In genomic region chr2:227849906-227850305, GRCh38 we compare ENCODE assay signal across 20 cellular contexts. TPM values are rescaled to one million over a fixed set of nuclear protein-coding genes. Genes with fewer than 3 reads are reported as not detected.
A peak's percentile ranks its signal among the peaks of the same experiment; 100 is the strongest.
DNase-seq lines count a peak whose midpoint lies in the region; ATAC-seq and TF ChIP-seq lines count a peak whose summit lies in the region.
"Had no signal": no experiment of that assay in that cellular context is flagged by ENCODE, and none has a peak within 500 bp of the region (broad histone marks: within the 10 kb centered on the region; RNA-seq: fewer than 3 reads in every experiment).

No MANE protein-coding gene starts in this region.

- no peaks in the 10 kb centered on the region for H3K4me1 Mint-ChIP-seq in activated CD8-positive, alpha-beta T cell treated with anti-CD3 and anti-CD28 coated beads for 36 hours (ENCODE audit: low read depth)
- H3K4me1 Mint-ChIP-seq in activated CD8-positive, alpha-beta T cell treated with anti-CD3 and anti-CD28 coated beads, Interleukin-2, amount 10 ng/mL, durations not matched to agents 7 days and 5 days (ENCODE audit: low read depth) = no peaks in the 10 kb centered on the region
- H3K4me1 Mint-ChIP-seq in stimulated activated naive B cell treated with anti-CD40 and anti-IgM and Interleukin-4, amounts not matched to agents 10 μg/mL and 1 μg/mL and 100 μg/mL, for 72 hours = no peaks in the 10 kb centered on the region

- intact Hi-C loops in activated CD8-positive, alpha-beta T cell treated with anti-CD3 and anti-CD28 coated beads for 36 hours (cut with micrococcal nuclease) = no loop called here

- peak overlapping the region; percentile 7 for H3K4me3 Mint-ChIP-seq in activated CD8-positive, alpha-beta T cell treated with anti-CD3 and anti-CD28 coated beads for 36 hours
- no peak overlapping the region for H3K4me3 Mint-ChIP-seq in activated CD8-positive, alpha-beta T cell treated with anti-CD3 and anti-CD28 coated beads, Interleukin-2, amount 10 ng/mL, durations not matched to agents 7 days and 5 days
- H3K4me3 Mint-ChIP-seq in stimulated activated naive B cell treated with anti-CD40 and anti-IgM and Interleukin-4, amounts not matched to agents 10 μg/mL and 1 μg/mL and 100 μg/mL, for 72 hours = no peak overlapping the region

- POLR2A ChIA-PET in activated CD8-positive, alpha-beta T cell treated with anti-CD3 and anti-CD28 coated beads for 36 hours (lab: Charles Lee) = no interaction called here
- POLR2A ChIA-PET in activated CD8-positive, alpha-beta T cell treated with anti-CD3 and anti-CD28 coated beads, Interleukin-2, amount 10 ng/mL, durations not matched to agents 7 days and 5 days (lab: Charles Lee) = no interaction called here

- H3K27me3 Mint-ChIP-seq in activated CD8-positive, alpha-beta T cell treated with anti-CD3 and anti-CD28 coated beads for 36 hours = no peaks in the 10 kb centered on the region
- H3K27me3 Mint-ChIP-seq in activated CD8-positive, alpha-beta T cell treated with anti-CD3 and anti-CD28 coated beads, Interleukin-2, amount 10 ng/mL, durations not matched to agents 7 days and 5 days (ENCODE audit: low read depth) = peaks cover 4% of the 10 kb centered on the region
- peaks cover 0 to 7% of the 10 kb centered on the region in 2 donors for H3K27me3 Mint-ChIP-seq in stimulated activated naive B cell treated with anti-CD40 and anti-IgM and Interleukin-4, amounts not matched to agents 10 μg/mL and 1 μg/mL and 100 μg/mL, for 72 hours

- ATAC-seq in activated CD8-positive, alpha-beta T cell treated with anti-CD3 and anti-CD28 coated beads for 36 hours = no peak
- no peak for ATAC-seq in activated CD8-positive, alpha-beta T cell treated with anti-CD3 and anti-CD28 coated beads, Interleukin-2, amount 10 ng/mL, durations not matched to agents 7 days and 5 days
- ATAC-seq in GM21528 (IDR thresholded peaks at IDR 0.05; ENCODE audit: low FRiP score, unreplicated experiment) = no peak
- no peak for ATAC-seq in stimulated activated naive B cell treated with anti-CD40 and anti-IgM and Interleukin-4, amounts not matched to agents 10 μg/mL and 1 μg/mL and 100 μg/mL, for 72 hours (replicated peaks)
- ATAC-seq: sciatic nerve; stimulated activated naive CD8-positive, alpha-beta T cell treated with anti-CD3 and anti-CD28 coated beads, Interleukin-15, Interleukin-2, amounts not matched to agents 100 U/mL and 50 U/mL, for 24 hours had no signal

- peak overlapping the region; percentile 36 for H3K27ac Mint-ChIP-seq in activated CD8-positive, alpha-beta T cell treated with anti-CD3 and anti-CD28 coated beads for 36 hours
- no peak overlapping the region for H3K27ac Mint-ChIP-seq in activated CD8-positive, alpha-beta T cell treated with anti-CD3 and anti-CD28 coated beads, Interleukin-2, amount 10 ng/mL, durations not matched to agents 7 days and 5 days
- no peak overlapping the region for H3K27ac Mint-ChIP-seq in stimulated activated naive B cell treated with anti-CD40 and anti-IgM and Interleukin-4, amounts not matched to agents 10 μg/mL and 1 μg/mL and 100 μg/mL, for 72 hours

- no peak overlapping the region for H3K4me3 ChIP-seq in skeletal muscle cell (ENCODE audit: low read depth, low read length)
- H3K4me3 ChIP-seq: HAP-1, Peyer's patch had no signal

- H3K36me3 Mint-ChIP-seq in activated CD8-positive, alpha-beta T cell treated with anti-CD3 and anti-CD28 coated beads for 36 hours (ENCODE audit: low read depth) = no peaks in the 10 kb centered on the region
- no peaks in the 10 kb centered on the region for H3K36me3 Mint-ChIP-seq in activated CD8-positive, alpha-beta T cell treated with anti-CD3 and anti-CD28 coated beads, Interleukin-2, amount 10 ng/mL, durations not matched to agents 7 days and 5 days (ENCODE audit: low read depth)
- H3K36me3 Mint-ChIP-seq in stimulated activated naive B cell treated with anti-CD40 and anti-IgM and Interleukin-4, amounts not matched to agents 10 μg/mL and 1 μg/mL and 100 μg/mL, for 72 hours = no peaks in the 10 kb centered on the region

- TF ChIP-seq CTCF in activated CD8-positive, alpha-beta T cell treated with anti-CD3 and anti-CD28 coated beads for 36 hours (IDR thresholded peaks at IDR 0.05) = no peak

- DNase-seq in activated CD8-positive, alpha-beta T cell treated with anti-CD3 and anti-CD28 coated beads for 36 hours = no peak
- DNase-seq in activated CD8-positive, alpha-beta T cell treated with anti-CD3 and anti-CD28 coated beads, Interleukin-2, amount 10 ng/mL, durations not matched to agents 7 days and 5 days = no peak
- peak; percentile 89 for DNase-seq in LHCN-M2 (ENCODE audit: low read depth)
- DNase-seq in dermis blood vessel endothelial cell = peak; percentile 47
- DNase-seq in skeletal muscle cell (ENCODE audit: low read depth) = peak; percentile 88
- no peak for DNase-seq in NCI-H1694 (lab: John Stamatoyannopoulos, UW)
- no peak for DNase-seq in stimulated activated naive B cell treated with anti-CD40 and anti-IgM and Interleukin-4, amounts not matched to agents 10 μg/mL and 1 μg/mL and 100 μg/mL, for 72 hours
- DNase-seq: activated CD4-positive, alpha-beta T cell treated with anti-CD3 and anti-CD28 coated beads for 4 hours; aorta; mesendoderm; NCI-H146; NCI-H510A treated with DMSO at 0.1 percent for 48 hours; Peyer's patch; stimulated activated naive CD8-positive, alpha-beta T cell treated with anti-CD3 and anti-CD28 coated beads, Interleukin-15, Interleukin-2, amounts not matched to agents 100 U/mL and 50 U/mL, for 24 hours had no signal

- CTCF ChIA-PET in activated CD8-positive, alpha-beta T cell treated with anti-CD3 and anti-CD28 coated beads for 36 hours (lab: Charles Lee) = interaction anchor here (0.8 kb wide), 1 partner anchor 13 kb away, joined by 3 read pairs; no protein-coding TSS in a partner anchor
- CTCF ChIA-PET in activated CD8-positive, alpha-beta T cell treated with anti-CD3 and anti-CD28 coated beads, Interleukin-2, amount 10 ng/mL, durations not matched to agents 7 days and 5 days (lab: Charles Lee) = no interaction called here

- no peaks in the 10 kb centered on the region for H3K9me3 Mint-ChIP-seq in activated CD8-positive, alpha-beta T cell treated with anti-CD3 and anti-CD28 coated beads for 36 hours
- H3K9me3 Mint-ChIP-seq in activated CD8-positive, alpha-beta T cell treated with anti-CD3 and anti-CD28 coated beads, Interleukin-2, amount 10 ng/mL, durations not matched to agents 7 days and 5 days (ENCODE audit: insufficient read depth) = no peaks in the 10 kb centered on the region
- peaks cover 0 to 3% of the 10 kb centered on the region in 2 donors for H3K9me3 Mint-ChIP-seq in stimulated activated naive B cell treated with anti-CD40 and anti-IgM and Interleukin-4, amounts not matched to agents 10 μg/mL and 1 μg/mL and 100 μg/mL, for 72 hours

RNA-seq across cellular contexts. Expression of gene DAW1, which starts 21.5 kb away (rescaled TPM):
- total RNA-seq in activated CD8-positive, alpha-beta T cell treated with anti-CD3 and anti-CD28 coated beads for 36 hours = not detected
- total RNA-seq in activated CD8-positive, alpha-beta T cell treated with anti-CD3 and anti-CD28 coated beads, Interleukin-2, amount 10 ng/mL, durations not matched to agents 7 days and 5 days = not detected
- total RNA-seq in LHCN-M2 (2014; rRNA removed) = 0.23 and 0.32 TPM in 2 replicates
- polyA plus RNA-seq in LHCN-M2 (2012) = not detected
- 0.51 TPM in 1 of 2 replicates, not detected in the other for total RNA-seq in dermis blood vessel endothelial cell
- total RNA-seq: Peyer's patch; sciatic nerve; T-helper 2 cell treated with Interferon-gamma antibody and Interleukin-4, amounts not matched to agents 100 ng/mL and 5 ng/mL, for 36 hours had no signal

RNA-seq across cellular contexts. Expression of gene CCL20, which starts 36.3 kb away (rescaled TPM):
- 1 to 10 TPM; 5.3 to 7.5 TPM for total RNA-seq in activated CD8-positive, alpha-beta T cell treated with anti-CD3 and anti-CD28 coated beads for 36 hours
- not detected for total RNA-seq in activated CD8-positive, alpha-beta T cell treated with anti-CD3 and anti-CD28 coated beads, Interleukin-2, amount 10 ng/mL, durations not matched to agents 7 days and 5 days
- total RNA-seq in LHCN-M2 (2014; rRNA removed) = 1.3 and 2.3 TPM in 2 replicates
- 2.9 TPM for polyA plus RNA-seq in LHCN-M2 (2012)
- 0.65 and 1.0 TPM in 2 replicates for total RNA-seq in dermis blood vessel endothelial cell
- total RNA-seq: A673; frontal cortex; T-helper 2 cell treated with Interferon-gamma antibody and Interleukin-4, amounts not matched to agents 100 ng/mL and 5 ng/mL, for 36 hours had no signal

Comparison
In these comparisons a context has a peak if more than half of its experiments do, and no peak if none do; other contexts are left out.
1. DNase-seq: peak in LHCN-M2 (single experiment), dermis blood vessel endothelial cell (single experiment) and skeletal muscle cell (single experiment); none in activated CD8-positive, alpha-beta T cell treated with anti-CD3 and anti-CD28 coated beads for 36 hours (single experiment), activated CD8-positive, alpha-beta T cell treated with anti-CD3 and anti-CD28 coated beads, Interleukin-2, amount 10 ng/mL, durations not matched to agents 7 days and 5 days (single experiment), NCI-H1694 (single experiment) and stimulated activated naive B cell treated with anti-CD40 and anti-IgM and Interleukin-4, amounts not matched to agents 10 μg/mL and 1 μg/mL and 100 μg/mL, for 72 hours (single experiment).